1 cellular context compared by ENCODE assay signal in genomic region chr3:71784201-71784913, GRCh38.
TF ChIP-seq lines count a peak whose summit lies in the region.

No MANE protein-coding gene starts in this region.

TF ChIP-seq in IMR-90, 13 proteins besides CTCF, POLR2A, EP300 and RAD21:
- TF ChIP-seq, protein P1, sequence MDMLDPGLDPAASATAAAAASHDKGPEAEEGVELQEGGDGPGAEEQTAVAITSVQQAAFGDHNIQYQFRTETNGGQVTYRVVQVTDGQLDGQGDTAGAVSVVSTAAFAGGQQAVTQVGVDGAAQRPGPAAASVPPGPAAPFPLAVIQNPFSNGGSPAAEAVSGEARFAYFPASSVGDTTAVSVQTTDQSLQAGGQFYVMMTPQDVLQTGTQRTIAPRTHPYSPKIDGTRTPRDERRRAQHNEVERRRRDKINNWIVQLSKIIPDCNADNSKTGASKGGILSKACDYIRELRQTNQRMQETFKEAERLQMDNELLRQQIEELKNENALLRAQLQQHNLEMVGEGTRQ (IDR thresholded peaks at IDR 0.05; ENCODE audit: low read depth, low read length) = no peak
- TF ChIP-seq SMC3 (IDR thresholded peaks at IDR 0.05; ENCODE audit: low read depth, low read length) (no peak), MXI1 (IDR thresholded peaks at IDR 0.05; ENCODE audit: borderline replicate concordance, low read depth, low read length) (no peak), MAZ (IDR thresholded peaks at IDR 0.05; ENCODE audit: borderline replicate concordance, low read depth, low read length) (no peak), CHD1 (IDR thresholded peaks at IDR 0.05; ENCODE audit: low read depth, low read length) (no peak), MAFK (IDR thresholded peaks at IDR 0.05; ENCODE audit: low read depth, low read length) (no peak), CEBPB (IDR thresholded peaks at IDR 0.05; ENCODE audit: low read depth, low read length) (no peak), BHLHE40 (IDR thresholded peaks at IDR 0.05; ENCODE audit: low read depth, low read length) (no peak), ELK1 (IDR thresholded peaks at IDR 0.05; ENCODE audit: borderline replicate concordance, low read depth, low read length) (no peak), NFE2L2 (IDR thresholded peaks at IDR 0.05; ENCODE audit: low read depth, low read length) (no peak), RCOR1 (IDR thresholded peaks at IDR 0.05; ENCODE audit: insufficient replicate concordance, low read length) (no peak), FOS (IDR thresholded peaks at IDR 0.05; ENCODE audit: low read depth, low read length) (no peak), RFX5 (IDR thresholded peaks at IDR 0.05; ENCODE audit: low read depth, low read length) (no peak)
